9 cellular contexts compared by ENCODE assay signal in the genomic region with DNA sequence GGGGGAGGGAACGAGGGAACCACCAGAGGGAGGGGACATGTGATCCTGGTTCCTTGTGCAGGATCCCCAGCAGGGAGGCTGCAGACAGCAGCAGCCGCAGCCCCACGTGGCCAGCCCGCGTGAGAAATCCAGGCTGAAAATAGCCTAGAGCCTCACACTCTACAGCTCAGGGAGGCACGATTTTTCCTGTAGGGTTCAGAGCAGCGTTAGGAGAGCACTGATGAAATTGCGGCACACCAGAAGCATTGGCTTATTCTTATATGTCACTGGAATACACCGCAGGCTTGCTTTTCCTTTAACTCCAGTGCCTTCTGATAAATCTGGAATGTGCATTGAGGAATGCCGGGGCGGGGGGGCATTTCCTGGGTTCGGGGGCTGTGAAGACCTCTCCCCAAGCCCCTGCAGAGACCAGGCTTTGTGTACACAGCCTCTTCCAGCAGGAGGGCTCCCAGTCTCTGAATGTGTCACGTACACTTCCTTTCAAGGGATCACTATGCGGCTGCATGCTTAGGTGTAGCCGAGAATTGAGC.
DNase-seq lines count a peak whose midpoint lies in the region; ATAC-seq and TF ChIP-seq lines count a peak whose summit lies in the region.
"Had no signal": no experiment of that assay in that cellular context is flagged by ENCODE, and none has a peak within 500 bp of the region (broad histone marks: within the 10 kb centered on the region; RNA-seq: fewer than 3 reads in every experiment).

No MANE protein-coding gene starts in this region.

- H3K27ac ChIP-seq in fibroblast of lung (ENCODE audit: insufficient read depth, low read length) = no peak overlapping the region

- no peaks in the 10 kb centered on the region for H4K20me1 ChIP-seq in fibroblast of lung (ENCODE audit: control insufficient read depth, extremely low read depth, insufficient read depth, low read length)

- no peaks in the 10 kb centered on the region for H3K36me3 ChIP-seq in fibroblast of lung (ENCODE audit: control insufficient read depth, insufficient read depth, low read length)

- H3K9me3 Mint-ChIP-seq in nephron progenitor cell = no peaks in the 10 kb centered on the region
- no peaks in the 10 kb centered on the region for H3K9me3 Mint-ChIP-seq in activated T-cell treated with anti-CD3 and anti-CD28 coated beads, Interleukin-2, amount 50 U/mL, for 4 hours

- H3K36me3 Mint-ChIP-seq in nephron progenitor cell (ENCODE audit: low read depth) = no peaks in the 10 kb centered on the region
- H3K36me3 Mint-ChIP-seq in activated T-cell treated with anti-CD3 and anti-CD28 coated beads, Interleukin-2, amount 50 U/mL, for 4 hours (ENCODE audit: insufficient read depth) = no peaks in the 10 kb centered on the region
- H3K36me3 Mint-ChIP-seq: IgD-negative memory B cell had no signal

- H3K27me3 Mint-ChIP-seq in nephron progenitor cell (ENCODE audit: low read depth, poor library complexity) = peaks cover 6% of the 10 kb centered on the region
- peaks cover 43% of the 10 kb centered on the region for H3K27me3 Mint-ChIP-seq in activated T-cell treated with anti-CD3 and anti-CD28 coated beads, Interleukin-2, amount 50 U/mL, for 4 hours (ENCODE audit: low read depth)

- H3K9me3 ChIP-seq in fibroblast of lung (ENCODE audit: control insufficient read depth, insufficient read depth, low read depth, low read length) = no peaks in the 10 kb centered on the region

- no peak for DNase-seq in AG09309 (ENCODE audit: low read depth)
- DNase-seq in NCI-H524 treated with DMSO at 0.1 percent for 48 hours (lab: John Stamatoyannopoulos, UW) = peak; percentile 35
- DNase-seq in fibroblast of lung (ENCODE audit: low read depth in 2 of 2) = peak; percentile 53 to 55
- peak; percentile 58 for DNase-seq in nephron progenitor cell
- no peak for DNase-seq in activated CD4-positive, CD25-positive, alpha-beta regulatory T cell treated with anti-CD3 and anti-CD28 coated beads, Interleukin-2, amount 50 U/mL, for 72 hours
- DNase-seq in GDM1 (lab: John Stamatoyannopoulos, UW) = no peak
- no peak for DNase-seq in activated T-cell treated with anti-CD3 and anti-CD28 coated beads, Interleukin-2, amount 50 U/mL, for 4 hours
- DNase-seq in NCI-H187 (lab: John Stamatoyannopoulos, UW) = no peak

- H3K4me1 Mint-ChIP-seq in nephron progenitor cell = peaks cover 60% of the 10 kb centered on the region
- H3K4me1 Mint-ChIP-seq in activated T-cell treated with anti-CD3 and anti-CD28 coated beads, Interleukin-2, amount 50 U/mL, for 4 hours (ENCODE audit: low read depth) = peaks cover 2% of the 10 kb centered on the region

- TF ChIP-seq CTCF in AG09309 (IDR thresholded peaks at IDR 0.05; ENCODE audit: control insufficient read depth, insufficient read depth, low read depth, low read length, missing control alignments) (no peak), fibroblast of lung (conservative IDR thresholded peaks at IDR 0.05 in 1 of 2, IDR thresholded peaks at IDR 0.05 in 1 of 2; ENCODE audit: low read depth in 1 of 2, low read length in 2 of 2) (no peak), nephron progenitor cell (IDR thresholded peaks at IDR 0.05) (no peak)

- no peak for ATAC-seq in activated T-cell treated with anti-CD3 and anti-CD28 coated beads, Interleukin-2, amount 50 U/mL, for 4 hours

- H3K27me3 ChIP-seq in fibroblast of lung (ENCODE audit: control insufficient read depth, insufficient read depth, low read length) = no peaks in the 10 kb centered on the region

- H3K4me1 ChIP-seq in fibroblast of lung (ENCODE audit: control insufficient read depth, extremely low read depth, insufficient read depth, low read length) = no peaks in the 10 kb centered on the region

- H3K4me3 ChIP-seq in AG09309 (ENCODE audit: control insufficient read depth, low read depth, low read length) (peak overlapping the region; percentile 25), fibroblast of lung (replicated peaks in 1 of 4; ENCODE audit: control extremely low read depth in 1 of 4, insufficient read depth in 1 of 4, low read depth in 3 of 4, low read length in 4 of 4) (peak overlapping the region in 1 of 4 experiments; percentile 26)

- H2AFZ ChIP-seq in fibroblast of lung (ENCODE audit: low read length) = no peak overlapping the region

- H3K79me2 ChIP-seq in fibroblast of lung (ENCODE audit: control insufficient read depth, insufficient read depth, low read length) = no peaks in the 10 kb centered on the region

- H3K9ac ChIP-seq in fibroblast of lung (ENCODE audit: insufficient read depth, low read length) = no peak overlapping the region

- peak overlapping the region; percentile 76 for H3K4me2 ChIP-seq in fibroblast of lung (ENCODE audit: extremely low read depth, insufficient read depth, low read length)

- peak overlapping the region; percentile 88 for H3K27ac Mint-ChIP-seq in nephron progenitor cell
- H3K27ac Mint-ChIP-seq: IgD-negative memory B cell had no signal

- peak overlapping the region; percentile 77 for H3K4me3 Mint-ChIP-seq in nephron progenitor cell
- H3K4me3 Mint-ChIP-seq in activated T-cell treated with anti-CD3 and anti-CD28 coated beads, Interleukin-2, amount 50 U/mL, for 4 hours = no peak overlapping the region
- H3K4me3 Mint-ChIP-seq: IgD-negative memory B cell had no signal

Comparison
In these comparisons a context has a peak if more than half of its experiments do, and no peak if none do; other contexts are left out.
1. DNase-seq: peak in NCI-H524 treated with DMSO at 0.1 percent for 48 hours (single experiment), fibroblast of lung (2 of 2) and nephron progenitor cell (single experiment); none in AG09309 (single experiment), activated CD4-positive, CD25-positive, alpha-beta regulatory T cell treated with anti-CD3 and anti-CD28 coated beads, Interleukin-2, amount 50 U/mL, for 72 hours (single experiment), GDM1 (single experiment), activated T-cell treated with anti-CD3 and anti-CD28 coated beads, Interleukin-2, amount 50 U/mL, for 4 hours (single experiment) and NCI-H187 (0 of 2).